ENCODE assay signal across 8 cellular contexts in genomic region chr17:17570207-17570797, GRCh38. TPM values are rescaled to one million over a fixed set of nuclear protein-coding genes. Genes with fewer than 3 reads are reported as not detected.
DNase-seq lines count a peak whose midpoint lies in the region; ATAC-seq lines count a peak whose summit lies in the region.

No MANE protein-coding gene starts in this region.

- no peak overlapping the region for H3K4me3 ChIP-seq in BLaER1 treated with 17β-estradiol and CSF1 and Interleukin-3, amounts not matched to agents 10 nM and 100 nM
- no peak overlapping the region for H3K4me3 ChIP-seq in naive thymus-derived CD4-positive, alpha-beta T cell (ENCODE audit: low read length)

- CTCF ChIA-PET in naive thymus-derived CD4-positive, alpha-beta T cell (lab: Charles Lee) = interaction anchor here (0.5 kb wide), 1 partner anchor 12 kb away, joined by 4 read pairs; no protein-coding TSS in a partner anchor

- H4K20me1 ChIP-seq in BLaER1 treated with 17β-estradiol and CSF1 and Interleukin-3, amounts not matched to agents 10 nM and 100 nM = peaks cover 0 to 74% (median 47%) of the 10 kb centered on the region in 11 experiments; a peak in 13 of 22 replicates

- POLR2A ChIA-PET in naive thymus-derived CD4-positive, alpha-beta T cell (lab: Charles Lee) = no interaction called here

- peaks cover 0 to 15% (median 6%) of the 10 kb centered on the region in 5 donors for H3K36me3 Mint-ChIP-seq in naive thymus-derived CD4-positive, alpha-beta T cell
- no peaks in the 10 kb centered on the region for H3K36me3 Mint-ChIP-seq in immature natural killer cell
- no peaks in the 10 kb centered on the region for H3K36me3 Mint-ChIP-seq in activated T-helper 1 cell treated with anti-CD3 and anti-CD28 coated beads, Interleukin-12 subunit alpha, Interleukin-12 subunit beta, Interleukin-2, Interleukin-4 antibody, amounts not matched to agents 30 ng/mL and 10 ng/mL and 1 ng/mL, durations not matched to agents 14 hours and 24 hours and 36 hours (ENCODE audit: low read depth)

- no peaks in the 10 kb centered on the region for H3K9me3 ChIP-seq in BLaER1 treated with 17β-estradiol and CSF1 and Interleukin-3, amounts not matched to agents 10 nM and 100 nM (replicated peaks in 1 of 11)
- H3K9me3 ChIP-seq in naive thymus-derived CD4-positive, alpha-beta T cell (ENCODE audit: control insufficient read depth in 2 of 3, low read length in 3 of 3) = no peaks in the 10 kb centered on the region

- no peaks in the 10 kb centered on the region for H3K9me3 Mint-ChIP-seq in naive thymus-derived CD4-positive, alpha-beta T cell
- H3K9me3 Mint-ChIP-seq in immature natural killer cell = no peaks in the 10 kb centered on the region
- H3K9me3 Mint-ChIP-seq in activated T-helper 1 cell treated with anti-CD3 and anti-CD28 coated beads, Interleukin-12 subunit alpha, Interleukin-12 subunit beta, Interleukin-2, Interleukin-4 antibody, amounts not matched to agents 30 ng/mL and 10 ng/mL and 1 ng/mL, durations not matched to agents 14 hours and 24 hours and 36 hours = no peaks in the 10 kb centered on the region

- no peaks in the 10 kb centered on the region for H3K27me3 Mint-ChIP-seq in naive thymus-derived CD4-positive, alpha-beta T cell
- peaks cover 0 to 5% (median 1%) of the 10 kb centered on the region in 3 donors for H3K27me3 Mint-ChIP-seq in immature natural killer cell (ENCODE audit: low read depth in 3 of 3)
- peaks cover 1% of the 10 kb centered on the region for H3K27me3 Mint-ChIP-seq in activated T-helper 1 cell treated with anti-CD3 and anti-CD28 coated beads, Interleukin-12 subunit alpha, Interleukin-12 subunit beta, Interleukin-2, Interleukin-4 antibody, amounts not matched to agents 30 ng/mL and 10 ng/mL and 1 ng/mL, durations not matched to agents 14 hours and 24 hours and 36 hours (ENCODE audit: insufficient read depth)

- no peaks in the 10 kb centered on the region for H3K27me3 ChIP-seq in BLaER1 treated with 17β-estradiol and CSF1 and Interleukin-3, amounts not matched to agents 10 nM and 100 nM
- no peaks in the 10 kb centered on the region for H3K27me3 ChIP-seq in naive thymus-derived CD4-positive, alpha-beta T cell (ENCODE audit: control insufficient read depth in 2 of 2, insufficient read depth in 2 of 2, low read length in 2 of 2)

- intact Hi-C loops in left colon (cut with DNase I, micrococcal nuclease) = no loop called here
- intact Hi-C loops in naive thymus-derived CD4-positive, alpha-beta T cell (cut with micrococcal nuclease) = no loop called here
- intact Hi-C loops in activated T-helper 1 cell treated with anti-CD3 and anti-CD28 coated beads, Interleukin-12 subunit alpha, Interleukin-12 subunit beta, Interleukin-2, Interleukin-4 antibody, amounts not matched to agents 30 ng/mL and 10 ng/mL and 1 ng/mL, durations not matched to agents 14 hours and 24 hours and 36 hours (cut with micrococcal nuclease) = no loop called here

- H3K4me3 Mint-ChIP-seq in naive thymus-derived CD4-positive, alpha-beta T cell = no peak overlapping the region
- H3K4me3 Mint-ChIP-seq in immature natural killer cell = no peak overlapping the region
- no peak overlapping the region for H3K4me3 Mint-ChIP-seq in activated T-helper 1 cell treated with anti-CD3 and anti-CD28 coated beads, Interleukin-12 subunit alpha, Interleukin-12 subunit beta, Interleukin-2, Interleukin-4 antibody, amounts not matched to agents 30 ng/mL and 10 ng/mL and 1 ng/mL, durations not matched to agents 14 hours and 24 hours and 36 hours

- peak overlapping the region in 4 of 11 experiments; percentile 7 to 51 (median 32); a peak in 3 of 22 replicates for H3K9ac ChIP-seq in BLaER1 treated with 17β-estradiol and CSF1 and Interleukin-3, amounts not matched to agents 10 nM and 100 nM

- H3K27ac ChIP-seq in BLaER1 treated with 17β-estradiol and CSF1 and Interleukin-3, amounts not matched to agents 10 nM and 100 nM = no peak overlapping the region
- no peak overlapping the region for H3K27ac ChIP-seq in naive thymus-derived CD4-positive, alpha-beta T cell (ENCODE audit: low read depth, low read length)

- peak overlapping the region in 9 of 11 experiments; percentile 14 to 84 (median 76); a peak in 15 of 22 replicates for H3K4me2 ChIP-seq in BLaER1 treated with 17β-estradiol and CSF1 and Interleukin-3, amounts not matched to agents 10 nM and 100 nM

- DNase-seq in LoVo (ENCODE audit: low spot score) (peak; percentile 22), astrocyte of the hippocampus (ENCODE audit: low read depth, low spot score) (peak; percentile 68), left colon (peak in 1 of 2 donors; percentile 57), immature natural killer cell (no peak)
- no peak for DNase-seq in stimulated activated naive CD4-positive, alpha-beta T cell (lab: John Stamatoyannopoulos, UW)
- DNase-seq in naive thymus-derived CD4-positive, alpha-beta T cell = no peak
- no peak for DNase-seq in activated T-helper 1 cell treated with anti-CD3 and anti-CD28 coated beads, Interleukin-12 subunit alpha, Interleukin-12 subunit beta, Interleukin-2, Interleukin-4 antibody, amounts not matched to agents 30 ng/mL and 10 ng/mL and 1 ng/mL, durations not matched to agents 14 hours and 24 hours and 36 hours (ENCODE audit: low spot score)

- H3K27ac Mint-ChIP-seq in naive thymus-derived CD4-positive, alpha-beta T cell = no peak overlapping the region
- H3K27ac Mint-ChIP-seq in immature natural killer cell = peak overlapping the region in 1 of 6 donors; percentile 20
- H3K27ac Mint-ChIP-seq in activated T-helper 1 cell treated with anti-CD3 and anti-CD28 coated beads, Interleukin-12 subunit alpha, Interleukin-12 subunit beta, Interleukin-2, Interleukin-4 antibody, amounts not matched to agents 30 ng/mL and 10 ng/mL and 1 ng/mL, durations not matched to agents 14 hours and 24 hours and 36 hours = no peak overlapping the region

- peaks cover 0 to 55% (median 53%) of the 10 kb centered on the region in 10 experiments; a peak in 18 of 20 replicates for H3K4me1 ChIP-seq in BLaER1 treated with 17β-estradiol and CSF1 and Interleukin-3, amounts not matched to agents 10 nM and 100 nM
- H3K4me1 ChIP-seq in naive thymus-derived CD4-positive, alpha-beta T cell (ENCODE audit: control insufficient read depth in 2 of 2, insufficient read depth in 2 of 2, low read length in 2 of 2) = no peaks in the 10 kb centered on the region

- peaks cover 0 to 28% (median 8%) of the 10 kb centered on the region in 11 experiments; a peak in 16 of 22 replicates for H3K36me3 ChIP-seq in BLaER1 treated with 17β-estradiol and CSF1 and Interleukin-3, amounts not matched to agents 10 nM and 100 nM
- H3K36me3 ChIP-seq in naive thymus-derived CD4-positive, alpha-beta T cell (ENCODE audit: control insufficient read depth in 2 of 3, insufficient read depth in 3 of 3, low read length in 3 of 3) = peaks cover 0 to 7% (median 0%) of the 10 kb centered on the region in 3 experiments

- peak; percentile 76 for ATAC-seq in left colon
- ATAC-seq in naive thymus-derived CD4-positive, alpha-beta T cell = no peak

- H3K4me1 Mint-ChIP-seq in naive thymus-derived CD4-positive, alpha-beta T cell = peaks cover 0 to 7% (median 0%) of the 10 kb centered on the region in 7 donors
- no peaks in the 10 kb centered on the region for H3K4me1 Mint-ChIP-seq in immature natural killer cell
- H3K4me1 Mint-ChIP-seq in activated T-helper 1 cell treated with anti-CD3 and anti-CD28 coated beads, Interleukin-12 subunit alpha, Interleukin-12 subunit beta, Interleukin-2, Interleukin-4 antibody, amounts not matched to agents 30 ng/mL and 10 ng/mL and 1 ng/mL, durations not matched to agents 14 hours and 24 hours and 36 hours (ENCODE audit: low read depth) = no peaks in the 10 kb centered on the region

RNA-seq across cellular contexts. Expression of gene PEMT, which starts 21.2 kb away (rescaled TPM):
- 10 to 100 TPM; 13.8 to 18.6 TPM for total RNA-seq in left colon
- total RNA-seq in naive thymus-derived CD4-positive, alpha-beta T cell = 10 to 100 TPM in 4 of 5 experiments, 1 to 10 TPM in 1; 9.5 to 15.0 (median 12.1) TPM
- 10 to 100 TPM; 22.7 to 34.1 TPM for polyA plus RNA-seq in naive thymus-derived CD4-positive, alpha-beta T cell
- polyA plus RNA-seq in immature natural killer cell = 10 to 100 TPM; 18.0 to 41.6 (median 31.4) TPM
- total RNA-seq in activated T-helper 1 cell treated with anti-CD3 and anti-CD28 coated beads, Interleukin-12 subunit alpha, Interleukin-12 subunit beta, Interleukin-2, Interleukin-4 antibody, amounts not matched to agents 30 ng/mL and 10 ng/mL and 1 ng/mL, durations not matched to agents 14 hours and 24 hours and 36 hours = 39.9 and 45.1 TPM in 2 replicates

Comparison
In these comparisons a context has a peak if more than half of its experiments do, and no peak if none do; other contexts are left out.
1. DNase-seq: peak in LoVo (single experiment) and astrocyte of the hippocampus (single experiment); none in stimulated activated naive CD4-positive, alpha-beta T cell (0 of 6), naive thymus-derived CD4-positive, alpha-beta T cell (0 of 9), immature natural killer cell (0 of 3) and activated T-helper 1 cell treated with anti-CD3 and anti-CD28 coated beads, Interleukin-12 subunit alpha, Interleukin-12 subunit beta, Interleukin-2, Interleukin-4 antibody, amounts not matched to agents 30 ng/mL and 10 ng/mL and 1 ng/mL, durations not matched to agents 14 hours and 24 hours and 36 hours (single experiment).